ENCODE assay signal across 1 cellular context in the genomic region with DNA sequence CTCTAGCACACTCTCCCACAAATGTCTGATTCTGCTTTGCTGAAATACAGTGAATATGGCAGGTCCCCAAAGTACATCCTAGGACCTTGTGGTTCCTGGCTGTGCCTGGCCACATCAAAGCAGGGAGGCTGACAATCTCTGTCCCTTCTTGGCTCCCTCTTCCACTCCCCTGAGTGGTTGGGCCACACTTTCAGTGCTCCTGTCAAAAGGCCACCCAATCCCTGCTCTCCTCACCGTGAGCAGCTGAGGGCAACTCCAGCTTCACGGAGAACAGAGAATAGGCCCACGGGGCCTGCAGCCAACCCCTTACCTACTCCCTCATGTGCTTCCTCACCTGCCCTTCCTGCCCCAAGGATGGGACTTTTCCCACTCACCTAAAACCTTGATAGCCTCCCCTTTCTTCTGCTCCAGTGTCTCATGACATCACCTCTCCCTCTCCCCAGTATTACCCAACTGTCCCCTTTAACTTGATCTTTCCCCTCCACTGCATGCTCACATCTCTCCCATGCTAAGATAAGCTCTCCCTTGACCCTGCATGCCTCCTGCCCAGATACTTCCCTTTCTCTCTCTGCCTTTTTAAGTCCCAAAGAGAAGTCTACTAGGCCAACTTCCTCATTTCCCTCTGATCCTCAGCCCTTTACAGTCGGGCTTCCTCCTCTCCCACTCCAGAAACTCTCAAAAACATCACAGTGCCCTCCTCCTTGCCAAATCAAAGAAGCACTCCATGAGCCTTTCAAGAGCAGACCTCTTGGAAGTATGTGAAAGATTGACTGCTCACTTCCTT.
TF ChIP-seq lines count a peak whose summit lies in the region.

No MANE protein-coding gene starts in this region.

TF ChIP-seq in K562, 482 proteins besides CTCF, POLR2A, EP300 and RAD21 (continued from another document and continues in another):
- TF ChIP-seq, protein P1, sequence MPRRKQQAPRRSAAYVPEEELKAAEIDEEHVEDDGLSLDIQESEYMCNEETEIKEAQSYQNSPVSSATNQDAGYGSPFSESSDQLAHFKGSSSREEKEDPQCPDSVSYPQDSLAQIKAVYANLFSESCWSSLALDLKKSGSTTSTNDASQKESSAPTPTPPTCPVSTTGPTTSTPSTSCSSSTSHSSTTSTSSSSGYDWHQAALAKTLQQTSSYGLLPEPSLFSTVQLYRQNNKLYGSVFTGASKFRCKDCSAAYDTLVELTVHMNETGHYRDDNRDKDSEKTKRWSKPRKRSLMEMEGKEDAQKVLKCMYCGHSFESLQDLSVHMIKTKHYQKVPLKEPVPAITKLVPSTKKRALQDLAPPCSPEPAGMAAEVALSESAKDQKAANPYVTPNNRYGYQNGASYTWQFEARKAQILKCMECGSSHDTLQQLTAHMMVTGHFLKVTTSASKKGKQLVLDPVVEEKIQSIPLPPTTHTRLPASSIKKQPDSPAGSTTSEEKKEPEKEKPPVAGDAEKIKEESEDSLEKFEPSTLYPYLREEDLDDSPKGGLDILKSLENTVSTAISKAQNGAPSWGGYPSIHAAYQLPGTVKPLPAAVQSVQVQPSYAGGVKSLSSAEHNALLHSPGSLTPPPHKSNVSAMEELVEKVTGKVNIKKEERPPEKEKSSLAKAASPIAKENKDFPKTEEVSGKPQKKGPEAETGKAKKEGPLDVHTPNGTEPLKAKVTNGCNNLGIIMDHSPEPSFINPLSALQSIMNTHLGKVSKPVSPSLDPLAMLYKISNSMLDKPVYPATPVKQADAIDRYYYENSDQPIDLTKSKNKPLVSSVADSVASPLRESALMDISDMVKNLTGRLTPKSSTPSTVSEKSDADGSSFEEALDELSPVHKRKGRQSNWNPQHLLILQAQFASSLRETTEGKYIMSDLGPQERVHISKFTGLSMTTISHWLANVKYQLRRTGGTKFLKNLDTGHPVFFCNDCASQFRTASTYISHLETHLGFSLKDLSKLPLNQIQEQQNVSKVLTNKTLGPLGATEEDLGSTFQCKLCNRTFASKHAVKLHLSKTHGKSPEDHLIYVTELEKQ (CRISPR knock-in tag; IDR thresholded peaks at IDR 0.05): no peak
- no peak for TF ChIP-seq HOMEZ (CRISPR knock-in tag; IDR thresholded peaks at IDR 0.05)
- TF ChIP-seq ZNF165 (CRISPR knock-in tag; IDR thresholded peaks at IDR 0.05; ENCODE audit: borderline replicate concordance): no peak
- TF ChIP-seq EP400 (IDR thresholded peaks at IDR 0.05): no peak
- TF ChIP-seq ZBTB33 (CRISPR knock-in tag; IDR thresholded peaks at IDR 0.05): no peak
- TF ChIP-seq, protein P2, sequence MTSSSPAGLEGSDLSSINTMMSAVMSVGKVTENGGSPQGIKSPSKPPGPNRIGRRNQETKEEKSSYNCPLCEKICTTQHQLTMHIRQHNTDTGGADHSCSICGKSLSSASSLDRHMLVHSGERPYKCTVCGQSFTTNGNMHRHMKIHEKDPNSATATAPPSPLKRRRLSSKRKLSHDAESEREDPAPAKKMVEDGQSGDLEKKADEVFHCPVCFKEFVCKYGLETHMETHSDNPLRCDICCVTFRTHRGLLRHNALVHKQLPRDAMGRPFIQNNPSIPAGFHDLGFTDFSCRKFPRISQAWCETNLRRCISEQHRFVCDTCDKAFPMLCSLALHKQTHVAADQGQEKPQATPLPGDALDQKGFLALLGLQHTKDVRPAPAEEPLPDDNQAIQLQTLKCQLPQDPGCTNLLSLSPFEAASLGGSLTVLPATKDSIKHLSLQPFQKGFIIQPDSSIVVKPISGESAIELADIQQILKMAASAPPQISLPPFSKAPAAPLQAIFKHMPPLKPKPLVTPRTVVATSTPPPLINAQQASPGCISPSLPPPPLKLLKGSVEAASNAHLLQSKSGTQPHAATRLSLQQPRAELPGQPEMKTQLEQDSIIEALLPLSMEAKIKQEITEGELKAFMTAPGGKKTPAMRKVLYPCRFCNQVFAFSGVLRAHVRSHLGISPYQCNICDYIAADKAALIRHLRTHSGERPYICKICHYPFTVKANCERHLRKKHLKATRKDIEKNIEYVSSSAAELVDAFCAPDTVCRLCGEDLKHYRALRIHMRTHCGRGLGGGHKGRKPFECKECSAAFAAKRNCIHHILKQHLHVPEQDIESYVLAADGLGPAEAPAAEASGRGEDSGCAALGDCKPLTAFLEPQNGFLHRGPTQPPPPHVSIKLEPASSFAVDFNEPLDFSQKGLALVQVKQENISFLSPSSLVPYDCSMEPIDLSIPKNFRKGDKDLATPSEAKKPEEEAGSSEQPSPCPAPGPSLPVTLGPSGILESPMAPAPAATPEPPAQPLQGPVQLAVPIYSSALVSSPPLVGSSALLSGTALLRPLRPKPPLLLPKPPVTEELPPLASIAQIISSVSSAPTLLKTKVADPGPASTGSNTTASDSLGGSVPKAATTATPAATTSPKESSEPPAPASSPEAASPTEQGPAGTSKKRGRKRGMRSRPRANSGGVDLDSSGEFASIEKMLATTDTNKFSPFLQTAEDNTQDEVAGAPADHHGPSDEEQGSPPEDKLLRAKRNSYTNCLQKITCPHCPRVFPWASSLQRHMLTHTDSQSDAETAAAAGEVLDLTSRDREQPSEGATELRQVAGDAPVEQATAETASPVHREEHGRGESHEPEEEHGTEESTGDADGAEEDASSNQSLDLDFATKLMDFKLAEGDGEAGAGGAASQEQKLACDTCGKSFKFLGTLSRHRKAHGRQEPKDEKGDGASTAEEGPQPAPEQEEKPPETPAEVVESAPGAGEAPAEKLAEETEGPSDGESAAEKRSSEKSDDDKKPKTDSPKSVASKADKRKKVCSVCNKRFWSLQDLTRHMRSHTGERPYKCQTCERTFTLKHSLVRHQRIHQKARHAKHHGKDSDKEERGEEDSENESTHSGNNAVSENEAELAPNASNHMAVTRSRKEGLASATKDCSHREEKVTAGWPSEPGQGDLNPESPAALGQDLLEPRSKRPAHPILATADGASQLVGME (CRISPR knock-in tag; IDR thresholded peaks at IDR 0.05): no peak
- TF ChIP-seq, protein P3, sequence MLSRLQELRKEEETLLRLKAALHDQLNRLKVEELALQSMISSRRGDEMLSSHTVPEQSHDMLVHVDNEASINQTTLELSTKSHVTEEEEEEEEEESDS (CRISPR knock-in tag; IDR thresholded peaks at IDR 0.05): no peak
- TF ChIP-seq ZNF3 (CRISPR knock-in tag; IDR thresholded peaks at IDR 0.05): no peak
- TF ChIP-seq ZNF589 (CRISPR knock-in tag; IDR thresholded peaks at IDR 0.05; ENCODE audit: low read depth): no peak
- TF ChIP-seq ZNF507 (tag; conservative IDR thresholded peaks at IDR 0.05): no peak
- TF ChIP-seq, protein P4, sequence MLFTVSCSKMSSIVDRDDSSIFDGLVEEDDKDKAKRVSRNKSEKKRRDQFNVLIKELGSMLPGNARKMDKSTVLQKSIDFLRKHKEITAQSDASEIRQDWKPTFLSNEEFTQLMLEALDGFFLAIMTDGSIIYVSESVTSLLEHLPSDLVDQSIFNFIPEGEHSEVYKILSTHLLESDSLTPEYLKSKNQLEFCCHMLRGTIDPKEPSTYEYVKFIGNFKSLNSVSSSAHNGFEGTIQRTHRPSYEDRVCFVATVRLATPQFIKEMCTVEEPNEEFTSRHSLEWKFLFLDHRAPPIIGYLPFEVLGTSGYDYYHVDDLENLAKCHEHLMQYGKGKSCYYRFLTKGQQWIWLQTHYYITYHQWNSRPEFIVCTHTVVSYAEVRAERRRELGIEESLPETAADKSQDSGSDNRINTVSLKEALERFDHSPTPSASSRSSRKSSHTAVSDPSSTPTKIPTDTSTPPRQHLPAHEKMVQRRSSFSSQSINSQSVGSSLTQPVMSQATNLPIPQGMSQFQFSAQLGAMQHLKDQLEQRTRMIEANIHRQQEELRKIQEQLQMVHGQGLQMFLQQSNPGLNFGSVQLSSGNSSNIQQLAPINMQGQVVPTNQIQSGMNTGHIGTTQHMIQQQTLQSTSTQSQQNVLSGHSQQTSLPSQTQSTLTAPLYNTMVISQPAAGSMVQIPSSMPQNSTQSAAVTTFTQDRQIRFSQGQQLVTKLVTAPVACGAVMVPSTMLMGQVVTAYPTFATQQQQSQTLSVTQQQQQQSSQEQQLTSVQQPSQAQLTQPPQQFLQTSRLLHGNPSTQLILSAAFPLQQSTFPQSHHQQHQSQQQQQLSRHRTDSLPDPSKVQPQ (CRISPR knock-in tag; IDR thresholded peaks at IDR 0.05; ENCODE audit: borderline replicate concordance): no peak
- TF ChIP-seq BRCA1 (IDR thresholded peaks at IDR 0.05): no peak
- no peak for TF ChIP-seq BRCA1 (CRISPR knock-in tag; IDR thresholded peaks at IDR 0.05)
- TF ChIP-seq HEY1 (CRISPR knock-in tag; IDR thresholded peaks at IDR 0.05; ENCODE audit: borderline replicate concordance): no peak
- TF ChIP-seq ZFX (CRISPR knock-in tag; IDR thresholded peaks at IDR 0.05): peak; percentile 25; the same call in 1 of the 2 replicates
- TF ChIP-seq XRCC5 (IDR thresholded peaks at IDR 0.05; ENCODE audit: low read depth, low read length): no peak
- no peak; the same call in 1 of the 2 replicates for TF ChIP-seq CBFA2T2 (conservative IDR thresholded peaks at IDR 0.05)
- TF ChIP-seq BCOR (IDR thresholded peaks at IDR 0.05): no peak
- TF ChIP-seq FOXK1 (CRISPR knock-in tag; IDR thresholded peaks at IDR 0.05; ENCODE audit: borderline replicate concordance): 0 out of 2 replicates have a peak, but pooled peaks have one; percentile 26
- TF ChIP-seq ZNF316 (IDR thresholded peaks at IDR 0.05): no peak
- TF ChIP-seq HNRNPUL1 (IDR thresholded peaks at IDR 0.05; ENCODE audit: low read length): no peak
- TF ChIP-seq CREB1 (IDR thresholded peaks at IDR 0.05): no peak
- no peak for TF ChIP-seq CREB1 (CRISPR knock-in tag; IDR thresholded peaks at IDR 0.05)
- 0 out of 2 replicates have a peak, but pooled peaks have one; percentile 5 for TF ChIP-seq KLF16 (IDR thresholded peaks at IDR 0.05)
- TF ChIP-seq MIER1 (IDR thresholded peaks at IDR 0.05; ENCODE audit: low read depth): no peak
- no peak for TF ChIP-seq SFPQ (IDR thresholded peaks at IDR 0.05; ENCODE audit: low read depth, low read length)
- TF ChIP-seq SAP30 (IDR thresholded peaks at IDR 0.05; ENCODE audit: borderline replicate concordance, insufficient read depth, low read depth, low read length, poor library complexity, severe bottlenecking): no peak
- no peak for TF ChIP-seq TAF1 (IDR thresholded peaks at IDR 0.05; ENCODE audit: control insufficient read depth, extremely low read depth, insufficient read depth, low read length, severe bottlenecking)
- TF ChIP-seq ZNF140 (CRISPR knock-in tag; IDR thresholded peaks at IDR 0.05): no peak
- TF ChIP-seq ZNF197 (CRISPR knock-in tag; IDR thresholded peaks at IDR 0.05; ENCODE audit: low read depth): no peak
- peak; percentile 38 for TF ChIP-seq GATA2 (CRISPR knock-in tag; IDR thresholded peaks at IDR 0.05)
- no peak for TF ChIP-seq RNF219 (CRISPR knock-in tag; IDR thresholded peaks at IDR 0.05)
- peak; percentile 92 for TF ChIP-seq SPI1 (IDR thresholded peaks at IDR 0.05; ENCODE audit: borderline replicate concordance, low read depth, low read length)
- TF ChIP-seq TAL1 (IDR thresholded peaks at IDR 0.05): no peak
- no peak for TF ChIP-seq ZNF644 (tag; IDR thresholded peaks at IDR 0.05; ENCODE audit: low read depth)
- TF ChIP-seq FOXJ2 (tag; IDR thresholded peaks at IDR 0.05): peak; percentile 57; the same call in 1 of the 2 replicates
- TF ChIP-seq MTA1 (IDR thresholded peaks at IDR 0.05; ENCODE audit: borderline replicate concordance): peak; percentile 87; the same call in 1 of the 2 replicates
- TF ChIP-seq SOX6 (IDR thresholded peaks at IDR 0.05): peak; percentile 11; the same call in 1 of the 2 replicates
- no peak for TF ChIP-seq MCM5 (IDR thresholded peaks at IDR 0.05; ENCODE audit: low read depth)
